30 cellular contexts compared by ENCODE assay signal in the genomic region with DNA sequence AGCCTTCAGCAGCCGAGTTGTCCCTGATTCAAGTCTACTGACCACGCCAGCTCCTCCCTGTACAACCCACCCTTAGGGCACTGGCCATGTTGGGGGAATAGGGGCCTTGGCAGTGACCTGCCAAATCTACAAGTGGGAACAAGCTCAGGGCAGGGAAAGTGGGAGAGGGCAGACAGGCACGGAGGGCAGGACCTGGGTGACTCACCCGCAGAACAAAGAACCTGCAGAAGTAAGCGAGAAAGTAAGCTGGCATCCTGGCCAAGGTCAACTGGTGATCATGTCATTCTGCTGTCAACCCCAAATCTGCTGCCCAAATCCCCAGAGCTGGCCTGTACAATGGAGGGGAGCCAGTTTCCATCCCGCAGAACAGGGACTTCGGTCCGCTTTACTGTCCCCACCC. TPM values are rescaled to one million over a fixed set of nuclear protein-coding genes. Genes with fewer than 3 reads are reported as not detected.
"Had no signal": no experiment of that assay in that cellular context is flagged by ENCODE, and none has a peak within 500 bp of the region (broad histone marks: within the 10 kb centered on the region; RNA-seq: fewer than 3 reads in every experiment).

No MANE protein-coding gene starts in this region.

- DNase-seq: activated B cell treated with CpG ODN at 0.5 μM for 24 hours; activated CD4-positive, alpha-beta T cell treated with anti-CD3 and anti-CD28 coated beads for 36 hours; activated CD4-positive, alpha-beta T cell treated with anti-CD3 and anti-CD28 coated beads, Interleukin-2, amount 50 U/mL, for 48 hours; activated CD8-positive, alpha-beta memory T cell treated with anti-CD3 and anti-CD28 coated beads, Interleukin-2, amount 50 U/mL, for 48 hours; activated naive CD4-positive, alpha-beta T cell; activated T-cell treated with anti-CD3 and anti-CD28 coated beads, Interleukin-2, amount 50 U/mL, for 4 hours; cerebellar nuclear complex; foreskin melanocyte; glutamatergic neuron; immature natural killer cell; left ventricle myocardium superior; retina; spleen; stimulated activated CD4-positive, alpha-beta T cell treated with anti-CD3 and anti-CD28 coated beads, Interleukin-4, amount 100 ng/mL, for 1 hour; stimulated activated naive CD4-positive, alpha-beta T cell treated with Interleukin-2 at 50 U/mL for 16 hours; T1000; upper lobe of right lung had no signal

- H3K27me3 ChIP-seq: hepatocyte, spleen, upper lobe of right lung had no signal

- H3K36me3 ChIP-seq: spleen, upper lobe of right lung had no signal

- H3K9me3 ChIP-seq: mucosa of descending colon, spleen, upper lobe of right lung had no signal

- H3K27ac ChIP-seq: coronary artery, epithelial cell of prostate, hepatocyte, spleen, upper lobe of right lung had no signal

- FAIRE-seq: astrocyte had no signal

- H3K36me3 Mint-ChIP-seq: activated naive CD8-positive, alpha-beta T cell; immature natural killer cell; memory B cell had no signal

- H3K9me3 Mint-ChIP-seq: activated B cell treated with CpG ODN at 0.5 μM for 24 hours; activated T-cell treated with anti-CD3 and anti-CD28 coated beads, Interleukin-2, amount 50 U/mL, for 4 hours; activated T-helper 2 cell treated with anti-CD3 and anti-CD28 coated beads, Interferon-gamma antibody, Interleukin-2, Interleukin-4, amounts not matched to agents 10 μg/mL and 5 μg/mL and 100 μg/mL, durations not matched to agents 14 hours and 24 hours and 36 hours; immature natural killer cell; memory B cell; neural crest cell; T-helper 1 cell treated with Interleukin-12 subunit alpha and Interleukin-12 subunit beta and Interleukin-4 antibody, amounts not matched to agents 30 μg/mL and 1 μg/mL, for 36 hours had no signal

- H3K4me1 Mint-ChIP-seq: activated B cell treated with CpG ODN at 0.5 μM for 24 hours; activated CD4-positive, alpha-beta T cell treated with anti-CD3 and anti-CD28 coated beads for 36 hours; immature natural killer cell; memory B cell; neural crest cell had no signal

- H3K4me2 ChIP-seq: hepatocyte had no signal

- H3K27me3 Mint-ChIP-seq: activated B cell treated with CpG ODN at 0.5 μM for 24 hours; activated CD4-positive, alpha-beta T cell treated with anti-CD3 and anti-CD28 coated beads for 36 hours; activated naive CD8-positive, alpha-beta T cell; progenitor cell of endocrine pancreas had no signal

- H3K4me3 Mint-ChIP-seq: activated B cell treated with CpG ODN at 0.5 μM for 24 hours; activated CD4-positive, alpha-beta T cell treated with anti-CD3 and anti-CD28 coated beads for 36 hours; activated naive CD8-positive, alpha-beta T cell; activated T-cell treated with anti-CD3 and anti-CD28 coated beads, Interleukin-2, amount 50 U/mL, for 4 hours; immature natural killer cell; memory B cell; neural crest cell; T-helper 1 cell treated with Interleukin-12 subunit alpha and Interleukin-12 subunit beta and Interleukin-4 antibody, amounts not matched to agents 30 μg/mL and 1 μg/mL, for 36 hours had no signal

- ATAC-seq: activated CD4-positive, alpha-beta T cell treated with anti-CD3 and anti-CD28 coated beads for 36 hours; activated T-cell treated with anti-CD3 and anti-CD28 coated beads, Interleukin-2, amount 50 U/mL, for 4 hours; left ventricle myocardium superior; mucosa of descending colon; upper lobe of right lung had no signal

- H3K4me1 ChIP-seq: upper lobe of right lung had no signal

- H3K27ac Mint-ChIP-seq: activated B cell treated with CpG ODN at 0.5 μM for 24 hours; activated CD4-positive, alpha-beta T cell treated with anti-CD3 and anti-CD28 coated beads for 36 hours; activated naive CD8-positive, alpha-beta T cell; activated T-helper 2 cell treated with anti-CD3 and anti-CD28 coated beads, Interferon-gamma antibody, Interleukin-2, Interleukin-4, amounts not matched to agents 10 μg/mL and 5 μg/mL and 100 μg/mL, durations not matched to agents 14 hours and 24 hours and 36 hours; immature natural killer cell; memory B cell; progenitor cell of endocrine pancreas; T-helper 1 cell treated with Interleukin-12 subunit alpha and Interleukin-12 subunit beta and Interleukin-4 antibody, amounts not matched to agents 30 μg/mL and 1 μg/mL, for 36 hours had no signal

- H3K79me2 ChIP-seq: hepatocyte had no signal

- H3K4me3 ChIP-seq: coronary artery, hepatocyte, mucosa of descending colon, spleen, upper lobe of right lung had no signal

RNA-seq across cellular contexts. Expression of a gene that starts 7.9 kb away (rescaled TPM):
- total RNA-seq: activated B cell treated with CpG ODN at 0.5 μM for 24 hours; activated CD4-positive, alpha-beta T cell treated with anti-CD3 and anti-CD28 coated beads for 36 hours; activated CD8-positive, alpha-beta memory T cell treated with anti-CD3 and anti-CD28 coated beads for 36 hours; activated T-helper 2 cell treated with anti-CD3 and anti-CD28 coated beads, Interferon-gamma antibody, Interleukin-2, Interleukin-4, amounts not matched to agents 10 μg/mL and 5 μg/mL and 100 μg/mL, durations not matched to agents 14 hours and 24 hours and 36 hours; astrocyte; hepatocyte; left ventricle myocardium superior; mucosa of descending colon; neural crest cell; osteocyte; spleen had no signal
- polyA plus RNA-seq: hepatocyte, immature natural killer cell had no signal
